Comparison of ENCODE assay signal across 10 cellular contexts in the genomic region with DNA sequence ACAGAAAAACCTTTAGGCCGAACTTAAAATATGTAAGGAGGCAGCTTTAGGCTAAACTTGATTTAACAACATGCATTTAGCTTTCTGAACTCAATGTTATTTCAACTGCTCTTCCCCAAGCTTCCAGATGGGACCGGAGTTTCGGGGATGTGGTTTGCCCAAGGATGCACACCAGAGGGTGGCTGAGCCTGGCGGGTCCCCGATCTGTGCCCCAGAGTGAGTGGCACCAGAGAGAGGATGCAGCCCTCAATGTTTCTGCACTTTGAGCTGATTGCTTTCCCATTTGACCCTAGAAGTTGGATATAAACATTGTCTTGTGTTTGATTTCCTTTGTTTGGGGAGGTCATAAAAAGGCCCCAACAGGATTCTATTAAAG.
DNase-seq lines count a peak whose midpoint lies in the region; ATAC-seq, FAIRE-seq and TF ChIP-seq lines count a peak whose summit lies in the region.
"Had no signal": no experiment of that assay in that cellular context is flagged by ENCODE, and none has a peak within 500 bp of the region (broad histone marks: within the 10 kb centered on the region; RNA-seq: fewer than 3 reads in every experiment).

No MANE protein-coding gene starts in this region.

- no peaks in the 10 kb centered on the region for H3K79me1 ChIP-seq in neuronal stem cell (ENCODE audit: low read depth, low read length)

- no peak overlapping the region for H3K4ac ChIP-seq in neuronal stem cell (ENCODE audit: low read length)

- intact Hi-C loops in K562 (cut with micrococcal nuclease), result no loop called here
- intact Hi-C loops in dorsolateral prefrontal cortex (cut with DNase I), result no loop called here

- BruUV-seq in K562 (replicated peaks; lab: Mats Ljungman, UMichigan), result no TSS peak

- no peaks in the 10 kb centered on the region for H3K9me2 ChIP-seq in Karpas-422 (replicated peaks; ENCODE audit: insufficient read depth, low read length)

- in situ Hi-C loops in K562 (cut with MboI), result no loop called here

- TF ChIP-seq POLR2A in K562 (conservative IDR thresholded peaks at IDR 0.05), result no peak

- no peak for TF ChIP-seq RAD21 in K562 (CRISPR knock-in tag; conservative IDR thresholded peaks at IDR 0.05 in 1 of 2, IDR thresholded peaks at IDR 0.05 in 1 of 2)

- FAIRE-seq in K562 (lab: Jason Lieb, UNC), result no peak
- FAIRE-seq: endothelial cell of umbilical vein had no signal

- no peak for ATAC-seq in K562
- ATAC-seq in HG02678 (IDR thresholded peaks at IDR 0.05; ENCODE audit: unreplicated experiment), result no peak
- no peak for ATAC-seq in GM21723 (IDR thresholded peaks at IDR 0.05; ENCODE audit: unreplicated experiment)

- H2AFZ ChIP-seq in Karpas-422 (ENCODE audit: low read length), result 0 out of 2 replicates have a peak overlapping the region, but pooled peaks have one; percentile 43
- H2AFZ ChIP-seq in K562 (ENCODE audit: low read depth, low read length), result no peak overlapping the region
- H2AFZ ChIP-seq in neuronal stem cell (ENCODE audit: low read length), result peak overlapping the region; percentile 20

- H3K9me3 ChIP-seq in BLaER1 (no peaks in the 10 kb centered on the region), Karpas-422 (ENCODE audit: low read length) (no peaks in the 10 kb centered on the region), K562 (replicated peaks; ENCODE audit: control insufficient read depth, insufficient read depth, low read depth, low read length) (no peaks in the 10 kb centered on the region), neuronal stem cell (replicated peaks in 1 of 2; ENCODE audit: control insufficient read depth in 2 of 2, insufficient read depth in 1 of 2, low read depth in 1 of 2, low read length in 2 of 2) (no peaks in the 10 kb centered on the region)

- TF ChIP-seq CTCF in K562 (IDR thresholded peaks at IDR 0.05 in 2 of 3, conservative IDR thresholded peaks at IDR 0.05 in 1 of 3; ENCODE audit: insufficient read depth in 2 of 3, low read depth in 1 of 3, low read length in 3 of 3), result no peak
- no peak for TF ChIP-seq CTCF in dorsolateral prefrontal cortex (IDR thresholded peaks at IDR 0.05 in 54 of 56, conservative IDR thresholded peaks at IDR 0.05 in 2 of 56; ENCODE audit: low read depth in 1 of 56, partially characterized antibody in 56 of 56)

- no peaks in the 10 kb centered on the region for H4K20me1 ChIP-seq in BLaER1
- H4K20me1 ChIP-seq in Karpas-422 (ENCODE audit: insufficient read depth, low read depth, low read length), result no peaks in the 10 kb centered on the region
- H4K20me1 ChIP-seq in K562 (replicated peaks; ENCODE audit: control insufficient read depth, insufficient read depth, low read length), result peaks cover 3% of the 10 kb centered on the region; the same call in 1 of the 2 replicates

- H3K4me1 ChIP-seq in BLaER1 (peaks cover 23% of the 10 kb centered on the region), Karpas-422 (ENCODE audit: low read length) (peaks cover 8% of the 10 kb centered on the region), K562 (replicated peaks in 1 of 2; ENCODE audit: control insufficient read depth in 2 of 2, insufficient read depth in 2 of 2, low read length in 2 of 2) (peaks cover 0 to 8% of the 10 kb centered on the region in 2 experiments; a peak in 3 of 5 replicates), neuronal stem cell (ENCODE audit: control insufficient read depth in 2 of 2, insufficient read depth in 1 of 2, low read depth in 1 of 2, low read length in 2 of 2) (peaks cover 0 to 7% of the 10 kb centered on the region in 2 donors)

- no peak overlapping the region for H2BK12ac ChIP-seq in neuronal stem cell (ENCODE audit: low read length)

- H3K27me3 ChIP-seq in BLaER1 (no peaks in the 10 kb centered on the region), Karpas-422 (ENCODE audit: low read length) (no peaks in the 10 kb centered on the region), K562 (ENCODE audit: control insufficient read depth in 2 of 2, insufficient read depth in 2 of 2, low read length in 2 of 2) (peaks cover 44 to 79% of the 10 kb centered on the region in 2 experiments), neuronal stem cell (ENCODE audit: control insufficient read depth in 3 of 3, insufficient read depth in 3 of 3, low read depth in 1 of 3, low read length in 3 of 3) (peaks cover 0 to 21% (median 0%) of the 10 kb centered on the region in 3 experiments), dorsolateral prefrontal cortex (no peaks in the 10 kb centered on the region)

- no peak overlapping the region for H3K4me3 ChIP-seq in BLaER1
- H3K4me3 ChIP-seq in Karpas-422 (ENCODE audit: low read length), result no peak overlapping the region
- no peak overlapping the region for H3K4me3 ChIP-seq in K562
- H3K4me3 ChIP-seq in neuronal stem cell (ENCODE audit: low read length in 2 of 2), result no peak overlapping the region
- H3K4me3 ChIP-seq in dorsolateral prefrontal cortex, result peak overlapping the region in 4 of 59 donors; percentile 2 to 28 (median 3)

- H3K27ac ChIP-seq in BLaER1 (peak overlapping the region; percentile 27), Karpas-422 (ENCODE audit: low read length) (no peak overlapping the region), K562 (ENCODE audit: extremely low read depth, low read depth, low read length) (no peak overlapping the region), neuronal stem cell (replicated peaks; ENCODE audit: low read length) (no peak overlapping the region), dorsolateral prefrontal cortex (no peak overlapping the region)

- H2AK5ac ChIP-seq in neuronal stem cell (ENCODE audit: low read depth, low read length), result no peak overlapping the region

- no peak overlapping the region for H4K91ac ChIP-seq in neuronal stem cell (ENCODE audit: low read depth, low read length, poor library complexity)

- H3K23ac ChIP-seq in neuronal stem cell (ENCODE audit: low read depth, low read length, poor library complexity), result no peak overlapping the region

- H3K18ac ChIP-seq in neuronal stem cell (ENCODE audit: low read length), result no peak overlapping the region

- CTCF ChIA-PET in K562 (lab: Yijun Ruan, JAX; ENCODE audit: low intra/inter-chr PET ratio), result no interaction called here

- no peak for TF ChIP-seq EP300 in K562 (IDR thresholded peaks at IDR 0.05; ENCODE audit: low read length)

- H3K14ac ChIP-seq in neuronal stem cell (ENCODE audit: low read length), result no peak overlapping the region

- peak overlapping the region; percentile 68 for H3K4me2 ChIP-seq in BLaER1
- no peak overlapping the region for H3K4me2 ChIP-seq in Karpas-422 (ENCODE audit: low read depth, low read length, poor library complexity, severe bottlenecking)
- H3K4me2 ChIP-seq in K562 (ENCODE audit: insufficient read depth, low read length), result peak overlapping the region; percentile 32; the same call in 1 of the 2 replicates
- H3K4me2 ChIP-seq in neuronal stem cell (ENCODE audit: insufficient read depth, low read length, poor library complexity, severe bottlenecking), result no peak overlapping the region

- no peak overlapping the region for H2BK15ac ChIP-seq in neuronal stem cell (ENCODE audit: low read length)

- H4K8ac ChIP-seq in neuronal stem cell (ENCODE audit: low read depth, low read length), result no peak overlapping the region

- H3K36me3 ChIP-seq in BLaER1 (no peaks in the 10 kb centered on the region), Karpas-422 (ENCODE audit: insufficient read depth, low read length) (no peaks in the 10 kb centered on the region), K562 (ENCODE audit: control insufficient read depth, insufficient read depth, low read length) (no peaks in the 10 kb centered on the region), neuronal stem cell (replicated peaks in 1 of 2; ENCODE audit: control insufficient read depth in 2 of 2, insufficient read depth in 2 of 2, low read length in 2 of 2) (no peaks in the 10 kb centered on the region)

- H3K79me2 ChIP-seq in Karpas-422 (ENCODE audit: low read length), result no peaks in the 10 kb centered on the region
- H3K79me2 ChIP-seq in K562 (ENCODE audit: control insufficient read depth, insufficient read depth, low read length), result no peaks in the 10 kb centered on the region

- H2BK120ac ChIP-seq in neuronal stem cell (ENCODE audit: low read depth, low read length), result no peak overlapping the region

- H3K9ac ChIP-seq in BLaER1 (0 out of 2 replicates have a peak overlapping the region, but pooled peaks have one; percentile 24), Karpas-422 (ENCODE audit: low read length) (no peak overlapping the region), K562 (ENCODE audit: insufficient read depth in 1 of 2, low read depth in 2 of 2, low read length in 2 of 2) (no peak overlapping the region), neuronal stem cell (ENCODE audit: low read depth, low read length, poor library complexity) (no peak overlapping the region)

- POLR2A ChIA-PET in K562 (lab: Yijun Ruan, JAX), result interaction anchor here (0.7 to 1.2 kb wide), 4 partner anchors 10 to 368 kb away, joined by 3 to 4 read pairs (median 4); no protein-coding TSS in a partner anchor

- H2BK5ac ChIP-seq in neuronal stem cell (ENCODE audit: low read length), result no peak overlapping the region

- 46% methylated on average over 5 of the region's 5 CpGs for WGBS in K562 (ENCODE audit: insufficient coverage, low coverage, missing lambda C conversion rate)
- no CpG with 5 or more reads among the region's 5 CpGs for WGBS in neuronal stem cell (ENCODE audit: extremely low coverage in 2 of 2, insufficient read length in 2 of 2, insufficient replicate concordance in 1 of 2), 2 donors

- DNase-seq in Karpas-422 (no peak), K562 (ENCODE audit: extremely low read depth in 1 of 4, low spot score in 3 of 4) (no peak), neuronal stem cell (ENCODE audit: low spot score) (no peak), NCI-H128 (lab: John Stamatoyannopoulos, UW; ENCODE audit: unreplicated experiment) (no peak), dorsolateral prefrontal cortex (no peak)
- DNase-seq: NCI-H2029 treated with DMSO at 0.1 percent for 48 hours had no signal

- no peaks in the 10 kb centered on the region for H3K9me1 ChIP-seq in K562 (ENCODE audit: control insufficient read depth, insufficient read depth, low read length)

TF ChIP-seq in K562, 482 proteins besides CTCF, POLR2A, EP300 and RAD21 (continues in another document):
- TF ChIP-seq FOXM1 (IDR thresholded peaks at IDR 0.05; ENCODE audit: low read depth) (0 out of 2 replicates have a peak, but pooled peaks have one; percentile 2), FOXM1 (CRISPR knock-in tag; IDR thresholded peaks at IDR 0.05; ENCODE audit: low read depth) (no peak)

Comparison
In these comparisons a context has a peak if more than half of its experiments do, and no peak if none do; other contexts are left out.
1. H3K4me2 ChIP-seq: peak in BLaER1 (single experiment) and K562 (single experiment); none in Karpas-422 (single experiment) and neuronal stem cell (single experiment).